ENCODE assay signal across 7 cellular contexts in genomic region chr14:34546275-34547135, GRCh38. TPM values are rescaled to one million over a fixed set of nuclear protein-coding genes. Genes with fewer than 3 reads are reported as not detected.
A peak's percentile ranks its signal among the peaks of the same experiment; 100 is the strongest.
DNase-seq lines count a peak whose midpoint lies in the region; ATAC-seq and TF ChIP-seq lines count a peak whose summit lies in the region.
"Not testable (repeated sequence)": the region's sequence is repeated elsewhere in the genome, so short reads cannot be mapped to it uniquely, and the experiment has no call there.

No MANE protein-coding gene starts in this region.

- H3K27me3 ChIP-seq in body of pancreas; lower lobe of right lung (ENCODE audit: low read depth): not testable (repeated sequence)

- POLR2A ChIA-PET in OCI-LY7 (lab: Charles Lee) = not testable (repeated sequence)

- CTCF ChIA-PET in OCI-LY7 (lab: Charles Lee; ENCODE audit: unreplicated experiment) = not testable (repeated sequence)

- not testable (repeated sequence) for H3K9me2 ChIP-seq in OCI-LY7 (ENCODE audit: insufficient read depth, low read length)

- WGBS in body of pancreas, 2 donors = no CpG with 5 or more reads among the region's 68 CpGs

- H4K20me1 ChIP-seq in OCI-LY7 (ENCODE audit: insufficient read depth, low read length) = not testable (repeated sequence)

- H3K4me3 ChIP-seq in OCI-LY7 (ENCODE audit: low read depth, low read length, poor library complexity, severe bottlenecking); body of pancreas; lower lobe of right lung: not testable (repeated sequence)

- H3K36me3 ChIP-seq in OCI-LY7 (ENCODE audit: insufficient read depth, low read length); body of pancreas (replicated peaks in 1 of 2; ENCODE audit: insufficient read depth in 1 of 2, low read depth in 2 of 2); lower lobe of right lung: not testable (repeated sequence)

- H3K27ac ChIP-seq in OCI-LY7 (ENCODE audit: low read depth, low read length, poor library complexity, severe bottlenecking); body of pancreas; lower lobe of right lung: not testable (repeated sequence)

- TF ChIP-seq CTCF in OCI-LY7 (conservative IDR thresholded peaks at IDR 0.05; ENCODE audit: low read length); body of pancreas (IDR thresholded peaks at IDR 0.05); lower lobe of right lung (IDR thresholded peaks at IDR 0.05): not testable (repeated sequence)

- not testable (repeated sequence) for H3K9me3 ChIP-seq in OCI-LY7 (ENCODE audit: low read length); body of pancreas; lower lobe of right lung

- H2AFZ ChIP-seq in OCI-LY7 (ENCODE audit: low read length) = not testable (repeated sequence)

- not testable (repeated sequence) for H3K4me2 ChIP-seq in OCI-LY7 (ENCODE audit: low read length)

- not testable (repeated sequence) for TF ChIP-seq POLR2A in body of pancreas (IDR thresholded peaks at IDR 0.05)

- H3K79me2 ChIP-seq in OCI-LY7 (ENCODE audit: insufficient read depth, low read depth, low read length) = not testable (repeated sequence)

- TSS peak; percentile 100 for BruUV-seq in OCI-LY7 (replicated peaks; lab: Mats Ljungman, UMichigan)

- DNase-seq in OCI-LY7 (ENCODE audit: low spot score); body of pancreas; lower lobe of right lung: not testable (repeated sequence)

- intact Hi-C loops in OCI-LY7 (cut with micrococcal nuclease; ENCODE audit: unreplicated experiment); body of pancreas (cut with DNase I); lower lobe of right lung (cut with DNase I): not testable (repeated sequence)

- H3K4me1 ChIP-seq in OCI-LY7 (ENCODE audit: insufficient read depth, low read length, poor library complexity, severe bottlenecking); body of pancreas; lower lobe of right lung: not testable (repeated sequence)

- ATAC-seq in GM18519 (IDR thresholded peaks at IDR 0.05; ENCODE audit: low FRiP score, unreplicated experiment) = peak; percentile 56
- peak; percentile 53 for ATAC-seq in GM19467 (IDR thresholded peaks at IDR 0.05; ENCODE audit: unreplicated experiment)
- peak; percentile 66 for ATAC-seq in HG02623 (IDR thresholded peaks at IDR 0.05; ENCODE audit: unreplicated experiment)
- peak; percentile 67 for ATAC-seq in HG03108 (IDR thresholded peaks at IDR 0.05; ENCODE audit: unreplicated experiment)
- ATAC-seq in body of pancreas = peak; percentile 86
- ATAC-seq in lower lobe of right lung = peak; percentile 95 to 96

RNA-seq across cellular contexts. Expression of gene EAPP, which starts 7.0 kb away (rescaled TPM):
- total RNA-seq in OCI-LY7 (2014; rRNA removed; shearing (Covaris generic)) = 27.5 and 35.8 TPM in 2 replicates
- 28.6 and 33.1 TPM in 2 replicates for total RNA-seq in OCI-LY7 (2022)
- 10 to 100 TPM; 11.9 to 27.8 TPM for total RNA-seq in body of pancreas
- total RNA-seq in lower lobe of right lung = 28.8 TPM
